In the genomic region with DNA sequence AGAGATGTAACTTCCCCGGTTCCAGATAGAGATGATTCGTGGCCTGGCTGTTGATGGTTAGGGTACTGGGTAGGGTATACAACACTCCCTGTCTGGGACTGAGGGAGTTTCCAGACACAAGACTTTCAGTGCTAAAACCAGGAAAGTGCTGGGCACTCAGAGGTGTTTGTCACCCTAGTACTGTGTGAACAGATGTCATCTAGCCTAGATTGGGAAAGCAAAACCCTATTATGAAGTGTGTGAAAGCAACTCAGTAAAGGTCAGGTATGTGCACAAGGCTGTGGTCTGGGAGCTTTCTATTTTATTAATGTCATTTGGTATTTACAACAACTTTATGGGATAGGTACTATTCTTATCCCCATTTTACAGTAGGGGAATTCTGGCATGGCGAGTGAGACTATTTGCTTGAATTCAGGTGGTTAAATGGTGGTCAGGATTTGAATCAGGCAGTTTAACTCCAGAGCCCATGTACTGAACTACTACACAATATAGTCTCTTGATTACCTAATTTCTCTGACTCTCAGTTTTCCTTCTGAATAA, we compare ENCODE assay signal across 11 cellular contexts. TPM values are rescaled to one million over a fixed set of nuclear protein-coding genes. Genes with fewer than 3 reads are reported as not detected.
DNase-seq lines count a peak whose midpoint lies in the region; ATAC-seq, FAIRE-seq and TF ChIP-seq lines count a peak whose summit lies in the region.
"Had no signal": no experiment of that assay in that cellular context is flagged by ENCODE, and none has a peak within 500 bp of the region (broad histone marks: within the 10 kb centered on the region; RNA-seq: fewer than 3 reads in every experiment).

No MANE protein-coding gene starts in this region.

- H3K4me3 ChIP-seq in Panc1 (ENCODE audit: low read depth in 2 of 2, low read length in 2 of 2) (peak overlapping the region in 1 of 2 experiments; percentile 69; a peak in 2 of 4 replicates), endothelial cell of umbilical vein (replicated peaks in 1 of 3; ENCODE audit: insufficient read depth in 1 of 3, low read depth in 1 of 3, low read length in 3 of 3) (no peak overlapping the region), heart left ventricle (peak overlapping the region in 2 of 12 donors; percentile 2 to 87)

- peaks cover 57% of the 10 kb centered on the region for H3K79me2 ChIP-seq in endothelial cell of umbilical vein (ENCODE audit: control insufficient read depth, insufficient read depth, low read length)

- H3K4me3 Mint-ChIP-seq in activated CD8-positive, alpha-beta memory T cell treated with anti-CD3 and anti-CD28 coated beads, Interleukin-2, amount 10 ng/mL, durations not matched to agents 7 days and 5 days: peak overlapping the region; percentile 92

- in situ Hi-C loops in Panc1 (cut with HindIII; ENCODE audit: low pct_unique_long_range_greater_than_20kb, low sequenced_read_pairs): no loop called here

- CTCF ChIA-PET in activated CD8-positive, alpha-beta memory T cell treated with anti-CD3 and anti-CD28 coated beads, Interleukin-2, amount 10 ng/mL, durations not matched to agents 7 days and 5 days (lab: Charles Lee): interaction anchor here (0.6 to 2.2 kb wide), 3 partner anchors 35 to 463 kb away, joined by 3 to 7 read pairs (median 3); no protein-coding TSS in a partner anchor
- CTCF ChIA-PET in Panc1 (lab: Charles Lee): no interaction called here
- CTCF ChIA-PET in endothelial cell of umbilical vein (lab: Charles Lee): interaction anchor here (1.0 to 3.0 kb wide), 4 partner anchors 49 to 101 kb away, joined by 3 to 18 read pairs (median 6); no protein-coding TSS in a partner anchor

- no peak for FAIRE-seq in endothelial cell of umbilical vein (lab: Jason Lieb, UNC)

- intact Hi-C loops in Panc1 (cut with micrococcal nuclease; ENCODE audit: unreplicated experiment): no loop called here
- intact Hi-C loops in endothelial cell of umbilical vein (cut with micrococcal nuclease): loop anchor here (5.0 kb wide), 1 partner anchor 832 kb away; no protein-coding TSS in a partner anchor
- intact Hi-C loops in heart left ventricle (cut with DNase I): loop anchor here in 6 of 10 donors (5.0 kb wide), 3 partner anchors 48 to 902 kb away; partner anchors contain the start of genes CLK1 (in 3 of the 6) and C2orf69 (in 1 of the 6)

- H4K20me1 ChIP-seq in endothelial cell of umbilical vein (replicated peaks; ENCODE audit: control insufficient read depth, extremely low read depth, insufficient read depth, low read length): peaks cover 13% of the 10 kb centered on the region

- no peaks in the 10 kb centered on the region for H3K27me3 ChIP-seq in Panc1 (ENCODE audit: control insufficient read depth, insufficient read depth, low read length)
- no peaks in the 10 kb centered on the region for H3K27me3 ChIP-seq in endothelial cell of umbilical vein (ENCODE audit: control insufficient read depth in 2 of 2, insufficient read depth in 2 of 2, low read length in 2 of 2)
- no peaks in the 10 kb centered on the region for H3K27me3 ChIP-seq in heart left ventricle

- H3K27ac ChIP-seq in Panc1 (ENCODE audit: low read length) (0 out of 2 replicates have a peak overlapping the region, but pooled peaks have one; percentile 34), endothelial cell of umbilical vein (ENCODE audit: insufficient read depth, low read depth, low read length) (no peak overlapping the region), heart left ventricle (peak overlapping the region in 2 of 12 donors; percentile 13 to 16)

- peaks cover 59% of the 10 kb centered on the region for H3K4me1 Mint-ChIP-seq in activated CD8-positive, alpha-beta memory T cell treated with anti-CD3 and anti-CD28 coated beads, Interleukin-2, amount 10 ng/mL, durations not matched to agents 7 days and 5 days

- H3K9me1 ChIP-seq in endothelial cell of umbilical vein (replicated peaks; ENCODE audit: control insufficient read depth, extremely low read depth, insufficient read depth, low read length): no peaks in the 10 kb centered on the region

- DNase-seq in activated CD8-positive, alpha-beta memory T cell treated with anti-CD3 and anti-CD28 coated beads, Interleukin-2, amount 10 ng/mL, durations not matched to agents 7 days and 5 days: no peak
- no peak for DNase-seq in activated CD8-positive, alpha-beta memory T cell treated with anti-CD3 and anti-CD28 coated beads for 24 hours
- no peak for DNase-seq in Panc1 (ENCODE audit: low read depth, low spot score)
- no peak for DNase-seq in endothelial cell of umbilical vein (ENCODE audit: low read depth, low spot score)
- peak; percentile 51 for DNase-seq in stimulated activated CD8-positive, alpha-beta memory T cell treated with anti-CD3 and anti-CD28 coated beads, Interleukin-4, amount 100 ng/mL, for 48 hours
- DNase-seq in NCI-H2029 treated with DMSO at 0.1 percent for 48 hours (lab: John Stamatoyannopoulos, UW): no peak
- no peak for DNase-seq in heart left ventricle
- DNase-seq: activated gamma-delta T cell, AML-193, OCI-M1 had no signal

- no peaks in the 10 kb centered on the region for H3K9me3 Mint-ChIP-seq in activated CD8-positive, alpha-beta memory T cell treated with anti-CD3 and anti-CD28 coated beads, Interleukin-2, amount 10 ng/mL, durations not matched to agents 7 days and 5 days (ENCODE audit: low read depth)

- dilution Hi-C loops in endothelial cell of umbilical vein (cut with MboI; ENCODE audit: extremely low pct_ligation_motif_present, low sequenced_read_pairs): no loop called here

- H3K4me1 ChIP-seq in Panc1 (ENCODE audit: control insufficient read depth, insufficient read depth, low read length) (peaks cover 26% of the 10 kb centered on the region), endothelial cell of umbilical vein (ENCODE audit: control insufficient read depth, extremely low read depth, insufficient read depth, low read length) (peaks cover 32% of the 10 kb centered on the region), heart left ventricle (peaks cover 6 to 51% (median 33%) of the 10 kb centered on the region in 12 donors)

- 54 to 68% (median 64%) methylated on average over 3 of the region's 3 CpGs for WGBS in heart left ventricle, 4 donors

- TF ChIP-seq CTCF in Panc1 (IDR thresholded peaks at IDR 0.05) (no peak), endothelial cell of umbilical vein (IDR thresholded peaks at IDR 0.05; ENCODE audit: extremely low read depth in 1 of 2, insufficient read depth in 1 of 2, low read depth in 1 of 2, low read length in 2 of 2) (no peak), heart left ventricle (IDR thresholded peaks at IDR 0.05) (no peak)

- no peak overlapping the region for H2AFZ ChIP-seq in endothelial cell of umbilical vein (ENCODE audit: low read depth, low read length)

- POLR2A ChIA-PET in Panc1 (lab: Charles Lee): interaction anchor here (0.7 kb wide), 1 partner anchor 81 kb away, joined by 3 read pairs; no protein-coding TSS in a partner anchor
- POLR2A ChIA-PET in endothelial cell of umbilical vein (lab: Charles Lee): interaction anchor here (1.7 kb wide), 1 partner anchor 101 kb away, joined by 8 read pairs; no protein-coding TSS in a partner anchor

- peaks cover 60% of the 10 kb centered on the region for H3K36me3 Mint-ChIP-seq in activated CD8-positive, alpha-beta memory T cell treated with anti-CD3 and anti-CD28 coated beads, Interleukin-2, amount 10 ng/mL, durations not matched to agents 7 days and 5 days

- no peak for ATAC-seq in activated CD8-positive, alpha-beta memory T cell treated with anti-CD3 and anti-CD28 coated beads, Interleukin-2, amount 10 ng/mL, durations not matched to agents 7 days and 5 days
- no peak for ATAC-seq in Panc1
- ATAC-seq in HG03565 (IDR thresholded peaks at IDR 0.05; ENCODE audit: unreplicated experiment): no peak
- no peak for ATAC-seq in heart left ventricle

- no peak overlapping the region for H3K9ac ChIP-seq in endothelial cell of umbilical vein (replicated peaks; ENCODE audit: extremely low read depth, insufficient read depth, low read length)

- H3K9me3 ChIP-seq in Panc1 (ENCODE audit: control insufficient read depth, insufficient read depth, low read depth, low read length): no peaks in the 10 kb centered on the region
- H3K9me3 ChIP-seq in endothelial cell of umbilical vein (replicated peaks; ENCODE audit: control insufficient read depth, insufficient read depth, low read length): no peaks in the 10 kb centered on the region
- no peaks in the 10 kb centered on the region for H3K9me3 ChIP-seq in heart left ventricle

- H3K4me2 ChIP-seq in endothelial cell of umbilical vein (ENCODE audit: insufficient read depth, low read length): peak overlapping the region; percentile 100

- TF ChIP-seq POLR2A in endothelial cell of umbilical vein (IDR thresholded peaks at IDR 0.05; ENCODE audit: low read depth, low read length): no peak
- no peak for TF ChIP-seq POLR2A in heart left ventricle (IDR thresholded peaks at IDR 0.05)

- no peaks in the 10 kb centered on the region for H3K27me3 Mint-ChIP-seq in activated CD8-positive, alpha-beta memory T cell treated with anti-CD3 and anti-CD28 coated beads, Interleukin-2, amount 10 ng/mL, durations not matched to agents 7 days and 5 days

- no TSS peak for BruUV-seq in Panc1 (replicated peaks; lab: Mats Ljungman, UMichigan)
- BruUV-seq in endothelial cell of umbilical vein (replicated peaks; lab: Mats Ljungman, UMichigan): no TSS peak

- peak overlapping the region; percentile 81 for H3K27ac Mint-ChIP-seq in activated CD8-positive, alpha-beta memory T cell treated with anti-CD3 and anti-CD28 coated beads, Interleukin-2, amount 10 ng/mL, durations not matched to agents 7 days and 5 days

- H3K36me3 ChIP-seq in Panc1 (ENCODE audit: control insufficient read depth, insufficient read depth, low read length): peaks cover 56% of the 10 kb centered on the region
- H3K36me3 ChIP-seq in endothelial cell of umbilical vein (ENCODE audit: control insufficient read depth in 2 of 2, extremely low read depth in 1 of 2, insufficient read depth in 2 of 2, low read length in 2 of 2): peaks cover 27 to 45% of the 10 kb centered on the region in 2 experiments
- peaks cover 0 to 64% (median 62%) of the 10 kb centered on the region in 9 donors for H3K36me3 ChIP-seq in heart left ventricle

RNA-seq across cellular contexts. Expression of gene BZW1, which starts 2.6 kb away (rescaled TPM):
- 100 to 1,000 TPM; 222 to 306 TPM for total RNA-seq in activated CD8-positive, alpha-beta memory T cell treated with anti-CD3 and anti-CD28 coated beads, Interleukin-2, amount 10 ng/mL, durations not matched to agents 7 days and 5 days
- total RNA-seq in Panc1 (2021; ENCODE audit: unreplicated experiment) (247 TPM), endothelial cell of umbilical vein (347 and 353 TPM in 2 replicates), heart left ventricle (100 to 1,000 TPM in 2 of 9 donors, 10 to 100 TPM in 7; 60.0 to 147 (median 87.3) TPM)
- polyA plus RNA-seq in Panc1 (2012; ENCODE audit: insufficient read length): 142 TPM
- polyA plus RNA-seq in endothelial cell of umbilical vein (130 and 174 TPM in 2 replicates), heart left ventricle (100 to 1,000 TPM in 1 of 2 donors, 10 to 100 TPM in 1; 10.7 to 111 TPM)
- polyA plus RNA-seq in endothelial cell of umbilical vein (2011; cell fraction: cytosol; rRNA removed): 219 and 224 TPM in 2 replicates
- polyA plus RNA-seq in endothelial cell of umbilical vein (2011; cell fraction: nucleus; rRNA removed): 143 and 157 TPM in 2 replicates
- 344 and 564 TPM in 2 replicates for polyA plus RNA-seq in endothelial cell of umbilical vein (2012)
- 305 and 337 TPM in 2 replicates for polyA minus RNA-seq in endothelial cell of umbilical vein
- polyA minus RNA-seq in endothelial cell of umbilical vein (2011; cell fraction: cytosol; rRNA and poly(A)+ RNA removed): 414 TPM
- 184 and 211 TPM in 2 replicates for polyA minus RNA-seq in endothelial cell of umbilical vein (2011; cell fraction: nucleus; rRNA and poly(A)+ RNA removed)

RNA-seq across cellular contexts. Expression of gene CLK1, which starts 50.1 kb away (rescaled TPM):
- 100 to 1,000 TPM; 129 to 130 TPM for total RNA-seq in activated CD8-positive, alpha-beta memory T cell treated with anti-CD3 and anti-CD28 coated beads, Interleukin-2, amount 10 ng/mL, durations not matched to agents 7 days and 5 days
- total RNA-seq in Panc1 (2021; ENCODE audit: unreplicated experiment) (46.6 TPM), endothelial cell of umbilical vein (79.7 and 92.4 TPM in 2 replicates), heart left ventricle (10 to 100 TPM; 28.6 to 59.5 (median 39.0) TPM)
- polyA plus RNA-seq in Panc1 (2012; ENCODE audit: insufficient read length): 11.5 TPM
- polyA plus RNA-seq in endothelial cell of umbilical vein (33.1 and 61.4 TPM in 2 replicates), heart left ventricle (100 to 1,000 TPM in 1 of 2 donors, 10 to 100 TPM in 1; 25.4 to 235 TPM)
- 28.5 and 31.4 TPM in 2 replicates for polyA plus RNA-seq in endothelial cell of umbilical vein (2011; cell fraction: cytosol; rRNA removed)
- polyA plus RNA-seq in endothelial cell of umbilical vein (2011; cell fraction: nucleus; rRNA removed): 375 and 530 TPM in 2 replicates
- polyA plus RNA-seq in endothelial cell of umbilical vein (2012): 43.6 and 50.2 TPM in 2 replicates
- 39.2 and 48.8 TPM in 2 replicates for polyA minus RNA-seq in endothelial cell of umbilical vein
- polyA minus RNA-seq in endothelial cell of umbilical vein (2011; cell fraction: cytosol; rRNA and poly(A)+ RNA removed): 16.3 TPM
- polyA minus RNA-seq in endothelial cell of umbilical vein (2011; cell fraction: nucleus; rRNA and poly(A)+ RNA removed): 176 and 226 TPM in 2 replicates
